ENCODE assay signal across 16 cellular contexts in the genomic region with DNA sequence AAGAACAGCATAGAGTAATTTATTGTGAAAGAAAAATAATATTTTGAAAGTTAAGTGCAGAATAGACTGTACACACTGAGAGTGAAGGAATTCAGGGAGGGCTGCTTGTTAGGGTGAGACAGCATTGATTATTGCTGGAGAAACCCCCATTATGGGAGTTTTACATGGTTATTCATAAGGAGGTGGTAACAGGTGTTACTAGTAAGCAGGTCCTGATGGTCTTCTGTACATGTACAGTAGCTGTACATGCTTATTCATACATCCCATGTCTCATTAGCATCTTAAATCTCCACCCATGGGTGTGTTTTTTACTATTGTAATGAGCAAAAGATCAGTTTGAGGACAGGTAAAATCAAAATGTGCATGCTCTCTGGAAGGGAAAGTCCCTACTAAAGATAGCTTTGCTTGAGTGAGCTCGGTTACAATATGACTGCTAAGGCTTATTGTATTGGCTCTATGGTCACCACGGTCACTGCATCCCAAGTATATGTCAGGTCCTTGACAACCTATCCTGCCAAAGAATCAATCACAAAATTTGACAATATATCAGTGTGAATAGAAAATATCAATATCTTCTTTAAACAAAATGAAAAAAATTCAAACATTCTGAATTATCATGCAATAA. TPM values are rescaled to one million over a fixed set of nuclear protein-coding genes. Genes with fewer than 3 reads are reported as not detected.
A peak's percentile ranks its signal among the peaks of the same experiment; 100 is the strongest.
DNase-seq lines count a peak whose midpoint lies in the region; ATAC-seq and TF ChIP-seq lines count a peak whose summit lies in the region.
"Had no signal": no experiment of that assay in that cellular context is flagged by ENCODE, and none has a peak within 500 bp of the region (broad histone marks: within the 10 kb centered on the region; RNA-seq: fewer than 3 reads in every experiment).

No MANE protein-coding gene starts in this region.

- peak; percentile 98 for ATAC-seq in GM19351 (IDR thresholded peaks at IDR 0.05; ENCODE audit: unreplicated experiment)
- peak; percentile 89 for ATAC-seq in HG02588 (IDR thresholded peaks at IDR 0.05; ENCODE audit: unreplicated experiment)
- peak; percentile 96 for ATAC-seq in HG03175 (IDR thresholded peaks at IDR 0.05; ENCODE audit: unreplicated experiment)
- ATAC-seq: T-helper 17 cell had no signal

- H3K27me3 ChIP-seq in H7 (ENCODE audit: control insufficient read depth, insufficient read depth, low read length) = no peaks in the 10 kb centered on the region

- peak; percentile 56 for DNase-seq in GM12865 (ENCODE audit: low read depth)
- DNase-seq in central memory CD4-positive, alpha-beta T cell = no peak
- no peak for DNase-seq in GDM1 (lab: John Stamatoyannopoulos, UW)
- no peak for DNase-seq in H7
- DNase-seq in pons (ENCODE audit: low spot score) = no peak
- DNase-seq: activated naive CD8-positive, alpha-beta T cell treated with anti-CD3 and anti-CD28 coated beads for 36 hours; KG1; NCI-H2171; retina; T-helper 17 cell had no signal

- no peak for TF ChIP-seq CTCF in GM12865 (IDR thresholded peaks at IDR 0.05; ENCODE audit: insufficient read depth, low read depth, low read length, missing control alignments)

- H3K36me3 ChIP-seq in H7 (replicated peaks; ENCODE audit: control insufficient read depth, insufficient read depth, low read length) = no peaks in the 10 kb centered on the region

- H3K4me3 ChIP-seq in GM12865 (ENCODE audit: low read depth, low read length) (no peak overlapping the region), H7 (ENCODE audit: insufficient read depth, low read depth, low read length) (no peak overlapping the region)

RNA-seq across cellular contexts. Expression of gene KDM4F, which starts 6.2 kb away (rescaled TPM):
- not detected in 2 replicates for total RNA-seq in H7 (2014; rRNA removed; shearing (Covaris generic))
- total RNA-seq: A673; activated naive CD8-positive, alpha-beta T cell treated with anti-CD3 and anti-CD28 coated beads for 36 hours; H1; T-helper 17 cell; temporal lobe had no signal

RNA-seq across cellular contexts. Expression of gene SRSF8, which starts 11.3 kb away (rescaled TPM):
- total RNA-seq in H7 (2014; rRNA removed; shearing (Covaris generic)) = 11.6 and 15.2 TPM in 2 replicates

RNA-seq across cellular contexts. Expression of gene KDM4E, which starts 30.3 kb away (rescaled TPM):
- total RNA-seq in H7 (2014; rRNA removed; shearing (Covaris generic)) = not detected in 2 replicates
- total RNA-seq: A673; activated naive CD8-positive, alpha-beta T cell treated with anti-CD3 and anti-CD28 coated beads for 36 hours; H1; T-helper 17 cell; temporal lobe had no signal

RNA-seq across cellular contexts. Expression of gene ENDOD1, which starts 34.3 kb away (rescaled TPM):
- total RNA-seq in H7 (2014; rRNA removed; shearing (Covaris generic)) = 3.6 and 6.2 TPM in 2 replicates
